In genomic region chr12:67650127-67650495, GRCh38 we compare ENCODE assay signal across 8 cellular contexts. TPM values are rescaled to one million over a fixed set of nuclear protein-coding genes. Genes with fewer than 3 reads are reported as not detected.
DNase-seq lines count a peak whose midpoint lies in the region; ATAC-seq, FAIRE-seq and TF ChIP-seq lines count a peak whose summit lies in the region.

No MANE protein-coding gene starts in this region.

- no peaks in the 10 kb centered on the region for H3K27me3 Mint-ChIP-seq in stimulated activated naive CD8-positive, alpha-beta T cell treated with anti-CD3 and anti-CD28 coated beads, Interleukin-15, amount 100 ng/mL, for 72 hours

- no peaks in the 10 kb centered on the region for H3K9me3 ChIP-seq in DOHH2 (ENCODE audit: control insufficient read depth, insufficient read depth, low read length)
- no peaks in the 10 kb centered on the region for H3K9me3 ChIP-seq in body of pancreas
- no peaks in the 10 kb centered on the region for H3K9me3 ChIP-seq in kidney (ENCODE audit: control insufficient read depth in 1 of 2, low read length in 2 of 2)

- intact Hi-C loops in body of pancreas (cut with DNase I): loop anchor here (10.0 kb wide), 1 partner anchor 285 kb away; no protein-coding TSS in a partner anchor
- intact Hi-C loops in kidney (cut with DNase I): no loop called here

- H3K4me1 Mint-ChIP-seq in stimulated activated naive CD8-positive, alpha-beta T cell treated with anti-CD3 and anti-CD28 coated beads, Interleukin-15, amount 100 ng/mL, for 72 hours: peaks cover 56% of the 10 kb centered on the region

- H3F3A ChIP-seq in DOHH2 (ENCODE audit: control insufficient read depth, insufficient read depth): 0 out of 2 replicates have a peak, but pooled peaks cover 11% of the 10 kb centered on the region

- peak overlapping the region; percentile 37 to 77 for H3K9ac ChIP-seq in kidney (ENCODE audit: low read length in 2 of 2)

- H3K79me2 ChIP-seq in DOHH2 (ENCODE audit: control insufficient read depth, low read length): peaks cover 70% of the 10 kb centered on the region

- TF ChIP-seq CTCF in DOHH2 (IDR thresholded peaks at IDR 0.05; ENCODE audit: low read depth, low read length, poor library complexity, severe bottlenecking) (no peak), body of pancreas (IDR thresholded peaks at IDR 0.05) (no peak), kidney (IDR thresholded peaks at IDR 0.05; ENCODE audit: borderline replicate concordance, extremely low read depth, insufficient read depth) (no peak)

- H3K9me3 Mint-ChIP-seq in stimulated activated naive CD8-positive, alpha-beta T cell treated with anti-CD3 and anti-CD28 coated beads, Interleukin-15, amount 100 ng/mL, for 72 hours: no peaks in the 10 kb centered on the region

- H3K36me3 ChIP-seq in DOHH2 (ENCODE audit: control insufficient read depth, low read length): peaks cover 55% of the 10 kb centered on the region
- no peaks in the 10 kb centered on the region for H3K36me3 ChIP-seq in body of pancreas (replicated peaks in 1 of 2; ENCODE audit: insufficient read depth in 1 of 2, low read depth in 2 of 2)
- H3K36me3 ChIP-seq in kidney (ENCODE audit: control insufficient read depth in 1 of 2, insufficient read depth in 2 of 2, low read length in 2 of 2): no peaks in the 10 kb centered on the region

- H3K4me2 ChIP-seq in DOHH2 (ENCODE audit: low read length): peak overlapping the region; percentile 98

- H3K9me2 ChIP-seq in DOHH2 (replicated peaks; ENCODE audit: control insufficient read depth, low read length): no peaks in the 10 kb centered on the region

- WGBS in body of pancreas, 2 donors: 0 to 1% methylated on average over 13 of the region's 13 CpGs

- no peak for FAIRE-seq in kidney (lab: Jason Lieb, UNC)

- peak overlapping the region; percentile 84 to 94 for H3K4me3 Mint-ChIP-seq in stimulated activated naive CD8-positive, alpha-beta T cell treated with anti-CD3 and anti-CD28 coated beads, Interleukin-15, amount 100 ng/mL, for 72 hours

- H3K27me3 ChIP-seq in DOHH2 (ENCODE audit: control insufficient read depth, low read length) (no peaks in the 10 kb centered on the region), body of pancreas (no peaks in the 10 kb centered on the region)

- H3K4me1 ChIP-seq in DOHH2 (ENCODE audit: control insufficient read depth, low read length) (peaks cover 44% of the 10 kb centered on the region), body of pancreas (peaks cover 22% of the 10 kb centered on the region), kidney (ENCODE audit: control insufficient read depth in 1 of 2, insufficient read depth in 1 of 2, low read depth in 1 of 2, low read length in 2 of 2) (peaks cover 0 to 13% of the 10 kb centered on the region in 2 donors)

- ATAC-seq in body of pancreas: no peak
- ATAC-seq in stimulated activated naive CD8-positive, alpha-beta T cell treated with anti-CD3 and anti-CD28 coated beads, Interleukin-15, amount 100 ng/mL, for 72 hours: no peak

- H3K4me3 ChIP-seq in DOHH2 (ENCODE audit: low read length) (peak overlapping the region; percentile 94), body of pancreas (peak overlapping the region; percentile 83 to 91), kidney (ENCODE audit: low read length in 2 of 2) (peak overlapping the region; percentile 65 to 80)

- peak overlapping the region; percentile 76 for H3K27ac ChIP-seq in DOHH2 (ENCODE audit: low read depth, low read length)
- H3K27ac ChIP-seq in body of pancreas: peak overlapping the region; percentile 72 to 99 (median 96)
- H3K27ac ChIP-seq in kidney (ENCODE audit: low read depth in 2 of 2, low read length in 2 of 2): peak overlapping the region; percentile 28 to 49

- peaks cover 24% of the 10 kb centered on the region for H4K20me1 ChIP-seq in DOHH2 (ENCODE audit: control insufficient read depth, insufficient read depth, low read depth, low read length)

- peak overlapping the region; percentile 96 to 97 for H3K27ac Mint-ChIP-seq in stimulated activated naive CD8-positive, alpha-beta T cell treated with anti-CD3 and anti-CD28 coated beads, Interleukin-15, amount 100 ng/mL, for 72 hours

- DNase-seq in NAMALWA (ENCODE audit: low spot score): peak; percentile 36
- DNase-seq in body of pancreas: peak; percentile 36 to 56 (median 40)
- DNase-seq in kidney: peak; percentile 54
- peak in 1 of 2 donors; percentile 21 for DNase-seq in stimulated activated naive CD8-positive, alpha-beta T cell treated with anti-CD3 and anti-CD28 coated beads, Interleukin-15, amount 100 ng/mL, for 72 hours
- no peak for DNase-seq in middle frontal gyrus (ENCODE audit: extremely low spot score, low spot score)
- no peak for DNase-seq in OCI-M2 (lab: John Stamatoyannopoulos, UW; ENCODE audit: unreplicated experiment)
- no peak for DNase-seq in superior temporal gyrus (ENCODE audit: extremely low spot score)

- peak in 1 of 3 donors; percentile 37 for TF ChIP-seq POLR2A in body of pancreas (IDR thresholded peaks at IDR 0.05)

RNA-seq across cellular contexts. Expression of gene DYRK2, which starts 1.6 kb away (rescaled TPM):
- total RNA-seq in body of pancreas: 10 to 100 TPM; 15.6 to 19.8 TPM
- total RNA-seq in kidney: 35.4 TPM
- 2.8 TPM for polyA plus RNA-seq in kidney (ENCODE audit: insufficient read depth, low read depth, low replicate concordance)

Comparison
In these comparisons a context has a peak if more than half of its experiments do, and no peak if none do; other contexts are left out.
1. H3K27ac ChIP-seq: peak in every context shown above with its lines; median percentile 96 in body of pancreas; 76 in DOHH2; 38 in kidney.
2. DNase-seq: peak in NAMALWA (single experiment), body of pancreas (4 of 4) and kidney (single experiment); none in middle frontal gyrus (single experiment), OCI-M2 (single experiment) and superior temporal gyrus (single experiment).
3. Peak in every context shown above with its lines, with median percentiles within 50 percentile points of each other: H3K4me3 ChIP-seq.